Comparison of ENCODE assay signal across 12 cellular contexts in genomic region chr3:197953325-197953724, GRCh38. TPM values are rescaled to one million over a fixed set of nuclear protein-coding genes. Genes with fewer than 3 reads are reported as not detected.
DNase-seq lines count a peak whose midpoint lies in the region; ATAC-seq and TF ChIP-seq lines count a peak whose summit lies in the region.
"Had no signal": no experiment of that assay in that cellular context is flagged by ENCODE, and none has a peak within 500 bp of the region (broad histone marks: within the 10 kb centered on the region; RNA-seq: fewer than 3 reads in every experiment).

No MANE protein-coding gene starts in this region.

- peaks cover 70% of the 10 kb centered on the region for H3K36me3 Mint-ChIP-seq in T-helper 2 cell treated with Interferon-gamma antibody and Interleukin-4, amounts not matched to agents 5 μg/mL and 100 μg/mL, for 36 hours (ENCODE audit: low read depth)

- H2AK5ac ChIP-seq in trophoblast cell (ENCODE audit: low read length): no peak overlapping the region

- H3K27ac Mint-ChIP-seq in T-helper 2 cell treated with Interferon-gamma antibody and Interleukin-4, amounts not matched to agents 5 μg/mL and 100 μg/mL, for 36 hours: peak overlapping the region; percentile 55

- H3K4me3 Mint-ChIP-seq in T-helper 2 cell treated with Interferon-gamma antibody and Interleukin-4, amounts not matched to agents 5 μg/mL and 100 μg/mL, for 36 hours: peak overlapping the region; percentile 49

- ATAC-seq in left ventricle myocardium superior (peak; percentile 9), right cardiac atrium (no peak), HG03565 (IDR thresholded peaks at IDR 0.05; ENCODE audit: unreplicated experiment) (no peak)

- H3K36me3 ChIP-seq in subcutaneous abdominal adipose tissue (ENCODE audit: control insufficient read depth in 5 of 5, insufficient read depth in 5 of 5, low read length in 5 of 5) (peaks cover 12 to 56% (median 44%) of the 10 kb centered on the region in 5 donors), trophoblast cell (ENCODE audit: control insufficient read depth in 1 of 2, insufficient read depth in 2 of 2, low read length in 2 of 2) (peaks cover 36 to 43% of the 10 kb centered on the region in 2 experiments), ascending aorta (peaks cover 46 to 57% of the 10 kb centered on the region in 2 donors)

- H3K27ac ChIP-seq in right cardiac atrium (ENCODE audit: low read length) (no peak overlapping the region), epithelial cell of prostate (peak overlapping the region; percentile 85), subcutaneous abdominal adipose tissue (ENCODE audit: low read depth, low read length) (peak overlapping the region; percentile 42), trophoblast cell (ENCODE audit: low read depth, low read length) (no peak overlapping the region), ascending aorta (peak overlapping the region in 1 of 2 donors; percentile 6)
- H3K27ac ChIP-seq: thoracic aorta had no signal

- peaks cover 4% of the 10 kb centered on the region for H3K4me1 ChIP-seq in right cardiac atrium (ENCODE audit: control insufficient read depth, insufficient read depth, low read length)
- H3K4me1 ChIP-seq in subcutaneous abdominal adipose tissue (ENCODE audit: control insufficient read depth in 5 of 5, insufficient read depth in 5 of 5, low read length in 5 of 5): peaks cover 5 to 67% (median 57%) of the 10 kb centered on the region in 5 donors
- H3K4me1 ChIP-seq in trophoblast cell (ENCODE audit: control insufficient read depth in 1 of 2, insufficient read depth in 2 of 2, low read length in 2 of 2): peaks cover 0 to 8% of the 10 kb centered on the region in 2 experiments
- H3K4me1 ChIP-seq in ascending aorta: peaks cover 12 to 34% of the 10 kb centered on the region in 2 donors

- no peak overlapping the region for H4K8ac ChIP-seq in trophoblast cell (ENCODE audit: low read depth, low read length)

- no peak overlapping the region for H3K4ac ChIP-seq in trophoblast cell (ENCODE audit: low read depth, low read length)

- no peak overlapping the region for H2BK12ac ChIP-seq in trophoblast cell (ENCODE audit: low read length)

- H3K9me3 ChIP-seq in right cardiac atrium (ENCODE audit: control insufficient read depth, low read length) (no peaks in the 10 kb centered on the region), subcutaneous abdominal adipose tissue (ENCODE audit: control insufficient read depth in 5 of 5, low read length in 5 of 5) (no peaks in the 10 kb centered on the region), trophoblast cell (ENCODE audit: insufficient read depth, low read depth, low read length) (no peaks in the 10 kb centered on the region), ascending aorta (no peaks in the 10 kb centered on the region)
- H3K9me3 ChIP-seq: thoracic aorta had no signal

- H3K4me1 Mint-ChIP-seq in T-helper 2 cell treated with Interferon-gamma antibody and Interleukin-4, amounts not matched to agents 5 μg/mL and 100 μg/mL, for 36 hours (ENCODE audit: low read depth): peaks cover 44% of the 10 kb centered on the region

- H3K79me1 ChIP-seq in trophoblast cell (ENCODE audit: low read length): peaks cover 7% of the 10 kb centered on the region

- H2AFZ ChIP-seq in trophoblast cell (ENCODE audit: insufficient read depth, low read length, poor library complexity): no peak overlapping the region

- H3K27me3 ChIP-seq in right cardiac atrium (ENCODE audit: control insufficient read depth, insufficient read depth): no peaks in the 10 kb centered on the region
- no peaks in the 10 kb centered on the region for H3K27me3 ChIP-seq in subcutaneous abdominal adipose tissue (ENCODE audit: control insufficient read depth in 5 of 5, insufficient read depth in 4 of 5, low read length in 5 of 5)
- no peaks in the 10 kb centered on the region for H3K27me3 ChIP-seq in trophoblast cell (ENCODE audit: insufficient read depth, low read length)
- H3K27me3 ChIP-seq in ascending aorta: no peaks in the 10 kb centered on the region

- no peak for DNase-seq in left ventricle myocardium superior
- no peak for DNase-seq in right cardiac atrium
- no peak for DNase-seq in T-helper 2 cell treated with Interferon-gamma antibody and Interleukin-4, amounts not matched to agents 5 μg/mL and 100 μg/mL, for 36 hours (ENCODE audit: low spot score)
- DNase-seq in epithelial cell of prostate (ENCODE audit: low read depth, low spot score): no peak
- DNase-seq in trophoblast cell: no peak
- DNase-seq in ascending aorta (ENCODE audit: low spot score in 2 of 2): no peak
- DNase-seq: COR-L47; effector CD4-positive, alpha-beta T cell; NCI-H510A treated with DMSO at 0.1 percent for 48 hours had no signal

- no peaks in the 10 kb centered on the region for H3K27me3 Mint-ChIP-seq in T-helper 2 cell treated with Interferon-gamma antibody and Interleukin-4, amounts not matched to agents 5 μg/mL and 100 μg/mL, for 36 hours (ENCODE audit: low read depth)

- H3K79me2 ChIP-seq in trophoblast cell (ENCODE audit: control insufficient read depth, insufficient read depth, low read length, poor library complexity): peaks cover 9% of the 10 kb centered on the region

- no peak overlapping the region for H3K4me3 ChIP-seq in right cardiac atrium (ENCODE audit: low read length)
- no peak overlapping the region for H3K4me3 ChIP-seq in subcutaneous abdominal adipose tissue (ENCODE audit: low read depth in 1 of 5, low read length in 5 of 5)
- no peak overlapping the region for H3K4me3 ChIP-seq in trophoblast cell (ENCODE audit: low read depth, low read length)
- H3K4me3 ChIP-seq in ascending aorta: no peak overlapping the region
- H3K4me3 ChIP-seq: thoracic aorta had no signal

- no peak overlapping the region for H4K12ac ChIP-seq in trophoblast cell (ENCODE audit: low read depth, low read length)

- no peak overlapping the region for H2BK5ac ChIP-seq in trophoblast cell (ENCODE audit: low read depth, low read length, poor library complexity)

- no peak overlapping the region for H4K91ac ChIP-seq in trophoblast cell (ENCODE audit: low read depth, low read length)

- H3K14ac ChIP-seq in trophoblast cell (ENCODE audit: low read length): no peak overlapping the region

- no peaks in the 10 kb centered on the region for H3K9me3 Mint-ChIP-seq in T-helper 2 cell treated with Interferon-gamma antibody and Interleukin-4, amounts not matched to agents 5 μg/mL and 100 μg/mL, for 36 hours

- intact Hi-C loops in left ventricle myocardium superior (cut with micrococcal nuclease): no loop called here
- intact Hi-C loops in right cardiac atrium (cut with DNase I): no loop called here
- intact Hi-C loops in ascending aorta (cut with DNase I): loop anchor here (5.0 kb wide), 1 partner anchor 216 kb away; the partner anchor contains the start of gene RUBCN

- no peak overlapping the region for H3K18ac ChIP-seq in trophoblast cell (ENCODE audit: low read length)

- no peak overlapping the region for H3K4me2 ChIP-seq in trophoblast cell (ENCODE audit: low read length)

- 45% methylated on average over 6 of the region's 6 CpGs for WGBS in right cardiac atrium
- WGBS in trophoblast cell (ENCODE audit: extremely low coverage, insufficient coverage, insufficient read length): no CpG with 5 or more reads among the region's 6 CpGs

- no peak for TF ChIP-seq CTCF in ascending aorta (IDR thresholded peaks at IDR 0.05)

- H3K9ac ChIP-seq in subcutaneous abdominal adipose tissue (ENCODE audit: low read length in 5 of 5): peak overlapping the region in 3 of 5 donors; percentile 12 to 67 (median 35)
- no peak overlapping the region for H3K9ac ChIP-seq in trophoblast cell (ENCODE audit: low read length)

- no peak overlapping the region for H2BK120ac ChIP-seq in trophoblast cell (ENCODE audit: insufficient read depth, low read length, poor library complexity)

- no peak overlapping the region for H3K23ac ChIP-seq in trophoblast cell (ENCODE audit: low read length)

RNA-seq across cellular contexts. Expression of gene RPL35A, which starts 3.3 kb away (rescaled TPM):
- total RNA-seq in left ventricle myocardium superior (751 TPM), right cardiac atrium (100 to 1,000 TPM; 672 to 776 (median 719) TPM), ascending aorta (291 TPM)
- polyA plus RNA-seq in right cardiac atrium: 1,345 TPM
- polyA plus RNA-seq in trophoblast cell (2013): 2,548 and 2,659 TPM in 2 replicates

RNA-seq across cellular contexts. Expression of gene LMLN, which starts 6.7 kb away (rescaled TPM):
- total RNA-seq in left ventricle myocardium superior: 8.8 TPM
- 1 to 10 TPM; 5.4 to 7.9 (median 6.5) TPM for total RNA-seq in right cardiac atrium
- polyA plus RNA-seq in right cardiac atrium: 2.6 TPM
- polyA plus RNA-seq in trophoblast cell (2013): 1.7 and 1.8 TPM in 2 replicates
- total RNA-seq in ascending aorta: 0.32 TPM

Comparison
In these comparisons a context has a peak if more than half of its experiments do, and no peak if none do; other contexts are left out.
1. H3K27ac ChIP-seq: peak in epithelial cell of prostate (single experiment) and subcutaneous abdominal adipose tissue (single experiment); none in right cardiac atrium (single experiment) and trophoblast cell (single experiment).